Comparison of ENCODE assay signal across 1 cellular context in genomic region chr19:17889609-17890214, GRCh38.
TF ChIP-seq lines count a peak whose summit lies in the region.

No MANE protein-coding gene starts in this region.

TF ChIP-seq in HepG2, 621 proteins besides CTCF, POLR2A, EP300 and RAD21 (continues in another document):
- TF ChIP-seq ZNF512 (CRISPR knock-in tag; IDR thresholded peaks at IDR 0.05) (no peak), MYPOP (CRISPR knock-in tag; IDR thresholded peaks at IDR 0.05) (0 out of 2 replicates have a peak, but pooled peaks have one; percentile 35), ZBTB26 (CRISPR knock-in tag; IDR thresholded peaks at IDR 0.05; ENCODE audit: borderline replicate concordance) (0 out of 2 replicates have a peak, but pooled peaks have one; percentile 48), ZNF772 (CRISPR knock-in tag; IDR thresholded peaks at IDR 0.05) (peak; percentile 51; the same call in 1 of the 2 replicates), ZMYM4 (CRISPR knock-in tag; IDR thresholded peaks at IDR 0.05) (0 out of 2 replicates have a peak, but pooled peaks have one; percentile 16), SP4 (CRISPR knock-in tag; IDR thresholded peaks at IDR 0.05) (no peak), ZNF430 (CRISPR knock-in tag; IDR thresholded peaks at IDR 0.05) (peak; percentile 61; the same call in 1 of the 2 replicates), ZNF121 (CRISPR knock-in tag; IDR thresholded peaks at IDR 0.05) (0 out of 2 replicates have a peak, but pooled peaks have one; percentile 15), ELF4 (CRISPR knock-in tag; IDR thresholded peaks at IDR 0.05; ENCODE audit: borderline replicate concordance) (peak; percentile 27; the same call in 1 of the 2 replicates), HDAC2 (CRISPR knock-in tag; IDR thresholded peaks at IDR 0.05) (peak; percentile 72), ZNF264 (CRISPR knock-in tag; IDR thresholded peaks at IDR 0.05) (0 out of 2 replicates have a peak, but pooled peaks have one; percentile 67), CHCHD3 (CRISPR knock-in tag; IDR thresholded peaks at IDR 0.05) (no peak), ZBTB25 (CRISPR knock-in tag; IDR thresholded peaks at IDR 0.05) (peak; percentile 57; the same call in 1 of the 2 replicates), MXD1 (CRISPR knock-in tag; IDR thresholded peaks at IDR 0.05) (peak; percentile 45; the same call in 1 of the 2 replicates), ZNF318 (CRISPR knock-in tag; IDR thresholded peaks at IDR 0.05) (no peak), ETV5 (CRISPR knock-in tag; IDR thresholded peaks at IDR 0.05; ENCODE audit: borderline replicate concordance) (0 out of 2 replicates have a peak, but pooled peaks have one; percentile 15), ZGPAT (CRISPR knock-in tag; IDR thresholded peaks at IDR 0.05) (0 out of 2 replicates have a peak, but pooled peaks have one; percentile 36), ZBTB44 (CRISPR knock-in tag; IDR thresholded peaks at IDR 0.05) (peak; percentile 74; the same call in 1 of the 2 replicates), DRAP1 (CRISPR knock-in tag; IDR thresholded peaks at IDR 0.05) (0 out of 2 replicates have a peak, but pooled peaks have one; percentile 18), ZBTB43 (CRISPR knock-in tag; conservative IDR thresholded peaks at IDR 0.05) (peak; percentile 77), MTF1 (CRISPR knock-in tag; IDR thresholded peaks at IDR 0.05) (0 out of 2 replicates have a peak, but pooled peaks have one; percentile 65), IKZF5 (CRISPR knock-in tag; IDR thresholded peaks at IDR 0.05) (peak; percentile 25; the same call in 1 of the 2 replicates), PATZ1 (CRISPR knock-in tag; IDR thresholded peaks at IDR 0.05) (peak; percentile 40; the same call in 1 of the 2 replicates), GATAD1 (CRISPR knock-in tag; IDR thresholded peaks at IDR 0.05) (0 out of 2 replicates have a peak, but pooled peaks have one; percentile 16), RBM22 (optimal IDR thresholded peaks at IDR 0.05; ENCODE audit: low read length) (no peak), AHR (CRISPR knock-in tag; IDR thresholded peaks at IDR 0.05) (0 out of 2 replicates have a peak, but pooled peaks have one; percentile 34), DBP (CRISPR knock-in tag; IDR thresholded peaks at IDR 0.05; ENCODE audit: not compliant biosample characterization) (peak; percentile 53)
